In the genomic region with DNA sequence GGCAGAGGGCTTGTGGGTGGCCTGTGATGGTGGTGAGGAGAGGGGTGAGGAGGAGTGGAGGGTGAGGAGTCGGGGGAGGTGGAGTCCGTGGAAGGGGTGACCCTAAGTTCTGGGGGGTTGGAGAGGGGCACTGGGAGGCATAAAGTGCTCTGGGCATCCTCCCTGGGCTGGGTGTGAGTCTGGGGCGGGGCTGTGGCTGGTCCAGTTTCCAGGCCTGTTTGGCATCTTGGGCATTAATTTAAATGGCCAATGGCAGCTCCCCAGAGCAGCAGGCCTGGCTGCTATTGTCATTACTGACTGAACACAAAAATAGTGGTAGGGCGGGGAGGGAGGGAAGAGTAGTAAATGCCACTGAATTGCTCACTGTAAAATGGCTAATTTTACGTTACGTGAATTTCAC, we compare ENCODE assay signal across 22 cellular contexts. TPM values are rescaled to one million over a fixed set of nuclear protein-coding genes. Genes with fewer than 3 reads are reported as not detected.
A peak's percentile ranks its signal among the peaks of the same experiment; 100 is the strongest.
DNase-seq lines count a peak whose midpoint lies in the region; ATAC-seq and TF ChIP-seq lines count a peak whose summit lies in the region.
"Had no signal": no experiment of that assay in that cellular context is flagged by ENCODE, and none has a peak within 500 bp of the region (broad histone marks: within the 10 kb centered on the region; RNA-seq: fewer than 3 reads in every experiment).

No MANE protein-coding gene starts in this region.

- peak in 1 of 2 experiments; percentile 54; a peak in 1 of 4 replicates for TF ChIP-seq EP300 in SK-N-SH (IDR thresholded peaks at IDR 0.05; ENCODE audit: borderline replicate concordance in 1 of 2, low read depth in 1 of 2, low read length in 1 of 2)

- TF ChIP-seq POLR2A in esophagus squamous epithelium (IDR thresholded peaks at IDR 0.05), result no peak

- H3K9me3 Mint-ChIP-seq in activated T-cell treated with anti-CD3 and anti-CD28 coated beads, Interleukin-2, amount 50 U/mL, for 4 hours, result no peaks in the 10 kb centered on the region
- H3K9me3 Mint-ChIP-seq: activated CD4-positive, alpha-beta memory T cell treated with anti-CD3 and anti-CD28 coated beads for 36 hours; activated naive CD4-positive, alpha-beta T cell treated with anti-CD3 and anti-CD28 coated beads for 36 hours; activated T-cell treated with anti-CD3 and anti-CD28 coated beads, Interleukin-2, amount 50 U/mL, for 24 hours; CD4-positive, alpha-beta T cell had no signal

- no peak overlapping the region for H3K27ac ChIP-seq in BLaER1 treated with 17β-estradiol and CSF1 and Interleukin-3, amounts not matched to agents 10 nM and 100 nM
- H3K27ac ChIP-seq in SK-N-SH (ENCODE audit: low read depth in 2 of 2, low read length in 1 of 2), result peak overlapping the region in 1 of 2 experiments; percentile 59; a peak in 1 of 4 replicates
- H3K27ac ChIP-seq in esophagus squamous epithelium, result peak overlapping the region in 3 of 4 donors; percentile 46 to 68 (median 62)
- no peak overlapping the region for H3K27ac ChIP-seq in osteoblast (ENCODE audit: low read depth, low read length)
- H3K27ac ChIP-seq: SJCRH30 had no signal

- H3K36me3 Mint-ChIP-seq in activated T-cell treated with anti-CD3 and anti-CD28 coated beads, Interleukin-2, amount 50 U/mL, for 4 hours (ENCODE audit: insufficient read depth), result no peaks in the 10 kb centered on the region
- H3K36me3 Mint-ChIP-seq: activated CD4-positive, alpha-beta memory T cell treated with anti-CD3 and anti-CD28 coated beads for 36 hours had no signal

- peak overlapping the region in 1 of 11 experiments; percentile 3; a peak in 1 of 22 replicates for H3K9ac ChIP-seq in BLaER1 treated with 17β-estradiol and CSF1 and Interleukin-3, amounts not matched to agents 10 nM and 100 nM
- no peak overlapping the region for H3K9ac ChIP-seq in SK-N-SH

- H3K27me3 Mint-ChIP-seq in activated T-cell treated with anti-CD3 and anti-CD28 coated beads, Interleukin-2, amount 50 U/mL, for 4 hours (ENCODE audit: low read depth), result peaks cover 82% of the 10 kb centered on the region

- H3K4me1 ChIP-seq in BLaER1 treated with 17β-estradiol and CSF1 and Interleukin-3, amounts not matched to agents 10 nM and 100 nM, result peaks cover 43 to 86% (median 80%) of the 10 kb centered on the region in 10 experiments
- H3K4me1 ChIP-seq in SK-N-SH (ENCODE audit: control insufficient read depth in 1 of 2, insufficient read depth in 2 of 2, low read depth in 1 of 2, low read length in 1 of 2) (peaks cover 12 to 62% of the 10 kb centered on the region in 2 experiments; a peak in 2 of 4 replicates), esophagus squamous epithelium (peaks cover 15 to 69% (median 31%) of the 10 kb centered on the region in 3 donors), osteoblast (ENCODE audit: insufficient read depth, low read length) (peaks cover 14% of the 10 kb centered on the region)

- no peaks in the 10 kb centered on the region for H3K9me3 ChIP-seq in BLaER1 treated with 17β-estradiol and CSF1 and Interleukin-3, amounts not matched to agents 10 nM and 100 nM (replicated peaks in 1 of 11)
- H3K9me3 ChIP-seq in SK-N-SH, result no peaks in the 10 kb centered on the region
- no peaks in the 10 kb centered on the region for H3K9me3 ChIP-seq in esophagus squamous epithelium
- H3K9me3 ChIP-seq in osteoblast (ENCODE audit: low read depth, low read length), result no peaks in the 10 kb centered on the region
- H3K9me3 ChIP-seq: SJCRH30, stomach had no signal

- H4K20me1 ChIP-seq in BLaER1 treated with 17β-estradiol and CSF1 and Interleukin-3, amounts not matched to agents 10 nM and 100 nM, result peaks cover 0 to 19% (median 0%) of the 10 kb centered on the region in 11 experiments; a peak in 2 of 22 replicates
- H4K20me1 ChIP-seq in SK-N-SH (ENCODE audit: insufficient read depth) (no peaks in the 10 kb centered on the region), osteoblast (ENCODE audit: insufficient read depth, low read length) (no peaks in the 10 kb centered on the region)

- H3F3A ChIP-seq in SK-N-SH (replicated peaks; ENCODE audit: insufficient read depth), result peaks cover 4% of the 10 kb centered on the region

- no peaks in the 10 kb centered on the region for H3K9me2 ChIP-seq in SK-N-SH

- no peak for TF ChIP-seq RAD21 in SK-N-SH (IDR thresholded peaks at IDR 0.05; ENCODE audit: low read length)

- no peak overlapping the region for H2AFZ ChIP-seq in SK-N-SH (ENCODE audit: low read depth)
- no peak overlapping the region for H2AFZ ChIP-seq in osteoblast (ENCODE audit: low read length)

- H3K27me3 ChIP-seq in BLaER1 treated with 17β-estradiol and CSF1 and Interleukin-3, amounts not matched to agents 10 nM and 100 nM, result peaks cover 29 to 46% (median 39%) of the 10 kb centered on the region in 11 experiments
- H3K27me3 ChIP-seq in SK-N-SH (ENCODE audit: insufficient read depth) (no peaks in the 10 kb centered on the region), esophagus squamous epithelium (peaks cover 0 to 68% (median 6%) of the 10 kb centered on the region in 4 donors), osteoblast (ENCODE audit: insufficient read depth, low read length) (peaks cover 28% of the 10 kb centered on the region)

- CTCF ChIA-PET in SK-N-SH (lab: Yijun Ruan, JAX), result interaction anchor here (0.9 to 16.7 kb wide), 7 partner anchors 17 to 248 kb away, joined by 3 to 423 read pairs (median 4); a partner anchor contains a TSS

- H3K79me2 ChIP-seq in SK-N-SH (ENCODE audit: insufficient read depth) (no peaks in the 10 kb centered on the region), osteoblast (ENCODE audit: insufficient read depth, low read length) (no peaks in the 10 kb centered on the region)

- H3K4me2 ChIP-seq in BLaER1 treated with 17β-estradiol and CSF1 and Interleukin-3, amounts not matched to agents 10 nM and 100 nM, result peak overlapping the region in 9 of 11 experiments; percentile 12 to 99 (median 73); a peak in 17 of 22 replicates
- H3K4me2 ChIP-seq in SK-N-SH (no peak overlapping the region), osteoblast (ENCODE audit: insufficient read depth, low read length) (peak overlapping the region; percentile 83)

- H3K36me3 ChIP-seq in BLaER1 treated with 17β-estradiol and CSF1 and Interleukin-3, amounts not matched to agents 10 nM and 100 nM, result no peaks in the 10 kb centered on the region
- H3K36me3 ChIP-seq in SK-N-SH (replicated peaks in 1 of 2; ENCODE audit: control insufficient read depth in 1 of 2, insufficient read depth in 2 of 2, low read length in 1 of 2), result no peaks in the 10 kb centered on the region
- no peaks in the 10 kb centered on the region for H3K36me3 ChIP-seq in esophagus squamous epithelium
- no peaks in the 10 kb centered on the region for H3K36me3 ChIP-seq in osteoblast (ENCODE audit: insufficient read depth, low read length)
- H3K36me3 ChIP-seq: SJCRH30, stomach had no signal

- WGBS in SK-N-SH (ENCODE audit: low lambda C conversion rate), result 87% methylated on average over 6 of the region's 6 CpGs
- WGBS in esophagus squamous epithelium, 2 donors, result 59 to 77% methylated on average over 4 to 6 of the region's 6 CpGs

- DNase-seq in SK-N-SH (peak; percentile 79), esophagus squamous epithelium (lab: John Stamatoyannopoulos, UW) (no peak), osteoblast (ENCODE audit: insufficient read length, low spot score, missing footprints) (peak; percentile 69), iPS-NIHi7 (ENCODE audit: extremely low spot score) (no peak)
- DNase-seq in activated T-cell treated with anti-CD3 and anti-CD28 coated beads, Interleukin-2, amount 50 U/mL, for 4 hours, result no peak
- DNase-seq in stimulated activated CD4-positive, alpha-beta T cell treated with anti-CD3 and anti-CD28 coated beads, Interleukin-12 subunit alpha, Interleukin-12 subunit beta, amount 100 ng/mL, for 4 hours, result no peak
- DNase-seq: activated CD4-positive, alpha-beta memory T cell treated with anti-CD3 and anti-CD28 coated beads for 36 hours; activated naive CD4-positive, alpha-beta T cell treated with anti-CD3 and anti-CD28 coated beads for 36 hours; activated T-cell treated with anti-CD3 and anti-CD28 coated beads, Interleukin-2, amount 50 U/mL, for 24 hours; CD4-positive, alpha-beta T cell; DMS53; MM.1S; NCI-H1694 treated with DMSO at 0.1 percent for 48 hours; NCI-H748 treated with DMSO at 0.1 percent for 48 hours; occipital lobe; PC-3; SJCRH30; stimulated activated CD4-positive, alpha-beta T cell treated with anti-CD3 and anti-CD28 coated beads, Interleukin-4, amount 100 ng/mL, for 1 hour; stomach; T-helper 2 cell had no signal

- no peak for TF ChIP-seq CTCF in SK-N-SH (IDR thresholded peaks at IDR 0.05)
- TF ChIP-seq CTCF in esophagus squamous epithelium (IDR thresholded peaks at IDR 0.05), result no peak
- no peak for TF ChIP-seq CTCF in osteoblast (IDR thresholded peaks at IDR 0.05; ENCODE audit: extremely low read depth, low read depth, low read length)

- H3K4me3 ChIP-seq in BLaER1 treated with 17β-estradiol and CSF1 and Interleukin-3, amounts not matched to agents 10 nM and 100 nM, result no peak overlapping the region
- H3K4me3 ChIP-seq in SK-N-SH (ENCODE audit: low read depth in 2 of 2, low read length in 1 of 2) (no peak overlapping the region), esophagus squamous epithelium (no peak overlapping the region), osteoblast (ENCODE audit: insufficient read depth, low read length) (no peak overlapping the region)
- H3K4me3 ChIP-seq: stomach had no signal

- POLR2A ChIA-PET in SK-N-SH (lab: Yijun Ruan, JAX), result interaction anchor here (1.3 kb wide), 1 partner anchor 69 kb away, joined by 4 read pairs; a partner anchor contains a TSS

- no peak for ATAC-seq in GM19351 (IDR thresholded peaks at IDR 0.05; ENCODE audit: unreplicated experiment)
- no peak for ATAC-seq in activated T-cell treated with anti-CD3 and anti-CD28 coated beads, Interleukin-2, amount 50 U/mL, for 4 hours
- ATAC-seq: PC-3 had no signal

- no peak overlapping the region for H3K4me3 Mint-ChIP-seq in activated T-cell treated with anti-CD3 and anti-CD28 coated beads, Interleukin-2, amount 50 U/mL, for 4 hours
- H3K4me3 Mint-ChIP-seq: activated CD4-positive, alpha-beta memory T cell treated with anti-CD3 and anti-CD28 coated beads for 36 hours; activated naive CD4-positive, alpha-beta T cell treated with anti-CD3 and anti-CD28 coated beads for 36 hours; activated T-cell treated with anti-CD3 and anti-CD28 coated beads, Interleukin-2, amount 50 U/mL, for 24 hours; CD4-positive, alpha-beta T cell had no signal

- intact Hi-C loops in esophagus squamous epithelium (cut with DNase I), result loop anchor here (10.0 kb wide), 1 partner anchor 234 kb away; no protein-coding TSS in a partner anchor

- H3K4me1 Mint-ChIP-seq in activated T-cell treated with anti-CD3 and anti-CD28 coated beads, Interleukin-2, amount 50 U/mL, for 4 hours (ENCODE audit: low read depth), result peaks cover 3% of the 10 kb centered on the region

RNA-seq across cellular contexts. Expression of a gene that starts 7.7 kb away (rescaled TPM):
- 10.6 and 19.2 TPM in 2 replicates for polyA plus RNA-seq in SK-N-SH (2012; rRNA removed)
- 14.2 and 19.1 TPM in 2 replicates for polyA plus RNA-seq in SK-N-SH (2012; cell fraction: cytosol; rRNA removed)
- 31.5 and 36.7 TPM in 2 replicates for polyA plus RNA-seq in SK-N-SH (2012; cell fraction: nucleus; rRNA removed)
- total RNA-seq in esophagus squamous epithelium (100 to 1,000 TPM in 2 of 4 donors, 10 to 100 TPM in 2; 75.3 to 180 (median 102) TPM), osteoblast (47.0 and 49.8 TPM in 2 replicates)
- under 1 TPM; 0.29 to 0.57 (median 0.48) TPM for total RNA-seq in activated T-cell treated with anti-CD3 and anti-CD28 coated beads, Interleukin-2, amount 50 U/mL, for 4 hours

Comparison
In these comparisons a context has a peak if more than half of its experiments do, and no peak if none do; other contexts are left out.
1. H3K27ac ChIP-seq: peak in esophagus squamous epithelium (3 of 4); none in BLaER1 treated with 17β-estradiol and CSF1 and Interleukin-3, amounts not matched to agents 10 nM and 100 nM (0 of 11) and osteoblast (single experiment).
2. DNase-seq: peak in SK-N-SH (single experiment) and osteoblast (single experiment); none in esophagus squamous epithelium (single experiment), activated T-cell treated with anti-CD3 and anti-CD28 coated beads, Interleukin-2, amount 50 U/mL, for 4 hours (single experiment), stimulated activated CD4-positive, alpha-beta T cell treated with anti-CD3 and anti-CD28 coated beads, Interleukin-12 subunit alpha, Interleukin-12 subunit beta, amount 100 ng/mL, for 4 hours (single experiment) and iPS-NIHi7 (single experiment).
3. RNA of a gene that starts 7.7 kb away (total RNA-seq): 75.3 to 180 TPM in esophagus squamous epithelium and 47.0 to 49.8 TPM in osteoblast; 0.29 to 0.57 TPM in activated T-cell treated with anti-CD3 and anti-CD28 coated beads, Interleukin-2, amount 50 U/mL, for 4 hours; every median in the first group is over 10 times any median in the second.